ENCODE assay signal across 10 cellular contexts in the genomic region with DNA sequence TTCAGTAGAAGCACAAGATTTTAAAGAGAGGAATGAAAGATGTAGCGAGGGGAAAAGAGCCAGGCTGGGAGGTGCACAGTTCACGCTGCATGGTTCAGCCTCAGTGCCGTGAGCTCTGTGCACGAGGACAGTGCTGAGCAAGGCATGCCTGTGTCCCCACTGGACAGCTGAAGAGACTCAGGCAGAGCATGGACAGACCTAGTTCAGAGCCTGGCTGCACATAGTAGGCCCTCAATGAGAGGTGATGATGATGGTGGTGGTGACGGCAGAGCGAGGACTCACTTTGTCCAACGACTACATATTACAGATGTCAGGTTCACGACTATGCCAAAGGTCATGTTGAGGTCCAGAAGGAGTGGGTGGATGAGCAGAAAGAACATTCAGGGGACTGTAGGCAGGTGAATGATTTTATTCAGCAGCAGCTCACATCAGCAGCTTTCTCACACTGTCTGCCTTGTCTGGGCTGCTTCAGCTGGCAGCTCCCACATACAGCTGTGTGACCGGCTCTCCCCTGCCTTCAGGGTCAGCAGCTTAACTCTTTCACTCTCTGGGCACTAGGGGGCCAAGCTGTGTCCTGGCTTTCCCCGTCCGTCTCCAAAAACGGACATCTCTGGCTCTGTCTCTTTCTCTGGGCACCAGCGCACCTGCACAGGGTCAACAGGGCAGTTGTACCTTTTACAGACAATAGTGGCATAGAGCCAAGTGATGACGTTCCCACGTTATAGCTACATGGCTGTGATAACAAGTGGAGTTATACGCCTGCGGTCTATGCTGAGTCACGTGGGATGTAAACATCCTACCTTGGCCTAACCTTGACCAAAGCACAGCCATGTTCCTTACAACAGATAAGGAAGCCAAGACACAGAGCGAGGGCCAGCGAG.
DNase-seq lines count a peak whose midpoint lies in the region; ATAC-seq, FAIRE-seq and TF ChIP-seq lines count a peak whose summit lies in the region.
"Had no signal": no experiment of that assay in that cellular context is flagged by ENCODE, and none has a peak within 500 bp of the region (broad histone marks: within the 10 kb centered on the region; RNA-seq: fewer than 3 reads in every experiment).

No MANE protein-coding gene starts in this region.

- ATAC-seq in GM18520 (IDR thresholded peaks at IDR 0.05; ENCODE audit: unreplicated experiment) (no peak), HG03439 (IDR thresholded peaks at IDR 0.05; ENCODE audit: unreplicated experiment) (no peak)
- no peak for ATAC-seq in naive thymus-derived CD4-positive, alpha-beta T cell

- no peak overlapping the region for H3K27ac ChIP-seq in endothelial cell of umbilical vein (ENCODE audit: insufficient read depth, low read depth, low read length)
- H3K27ac ChIP-seq in naive thymus-derived CD4-positive, alpha-beta T cell (ENCODE audit: low read depth, low read length), result no peak overlapping the region

- CTCF ChIA-PET in endothelial cell of umbilical vein (lab: Charles Lee), result interaction anchor here (0.6 to 3.6 kb wide), 12 partner anchors 10 to 262 kb away, joined by 3 to 45 read pairs (median 3); no protein-coding TSS in a partner anchor
- CTCF ChIA-PET in naive thymus-derived CD4-positive, alpha-beta T cell (lab: Charles Lee), result no interaction called here

- intact Hi-C loops in endothelial cell of umbilical vein (cut with micrococcal nuclease), result loop anchor here (1.0 kb wide), 1 partner anchor 114 kb away; no protein-coding TSS in a partner anchor
- intact Hi-C loops in naive thymus-derived CD4-positive, alpha-beta T cell (cut with micrococcal nuclease), result no loop called here

- no peaks in the 10 kb centered on the region for H3K36me3 Mint-ChIP-seq in naive thymus-derived CD4-positive, alpha-beta T cell

- no peak overlapping the region for H3K4me2 ChIP-seq in endothelial cell of umbilical vein (ENCODE audit: insufficient read depth, low read length)

- no peaks in the 10 kb centered on the region for H3K4me1 Mint-ChIP-seq in naive thymus-derived CD4-positive, alpha-beta T cell

- FAIRE-seq in endothelial cell of umbilical vein (lab: Jason Lieb, UNC), result peak; percentile 37

- H3K27me3 Mint-ChIP-seq in naive thymus-derived CD4-positive, alpha-beta T cell, result peaks cover 0 to 10% (median 0%) of the 10 kb centered on the region in 5 donors

- no peaks in the 10 kb centered on the region for H3K4me1 ChIP-seq in endothelial cell of umbilical vein (ENCODE audit: control insufficient read depth, extremely low read depth, insufficient read depth, low read length)
- H3K4me1 ChIP-seq in naive thymus-derived CD4-positive, alpha-beta T cell (ENCODE audit: control insufficient read depth in 2 of 2, insufficient read depth in 2 of 2, low read length in 2 of 2), result no peaks in the 10 kb centered on the region
- H3K4me1 ChIP-seq: HAP-1 had no signal

- no peak overlapping the region for H3K9ac ChIP-seq in endothelial cell of umbilical vein (replicated peaks; ENCODE audit: extremely low read depth, insufficient read depth, low read length)

- H3K27me3 ChIP-seq in endothelial cell of umbilical vein (ENCODE audit: control insufficient read depth in 2 of 2, insufficient read depth in 2 of 2, low read length in 2 of 2), result peaks cover 0 to 2% of the 10 kb centered on the region in 2 experiments
- H3K27me3 ChIP-seq in naive thymus-derived CD4-positive, alpha-beta T cell (ENCODE audit: control insufficient read depth in 2 of 2, insufficient read depth in 2 of 2, low read length in 2 of 2), result no peaks in the 10 kb centered on the region

- BruUV-seq in endothelial cell of umbilical vein (replicated peaks; lab: Mats Ljungman, UMichigan), result no TSS peak

- POLR2A ChIA-PET in endothelial cell of umbilical vein (lab: Charles Lee), result no interaction called here
- POLR2A ChIA-PET in naive thymus-derived CD4-positive, alpha-beta T cell (lab: Charles Lee), result interaction anchor here (0.6 kb wide), 2 partner anchors 12 to 33 kb away, joined by 5 read pairs; no protein-coding TSS in a partner anchor

- TF ChIP-seq POLR2A in endothelial cell of umbilical vein (IDR thresholded peaks at IDR 0.05; ENCODE audit: low read depth, low read length), result no peak

- peak; percentile 35 for DNase-seq in NCI-H69 (lab: John Stamatoyannopoulos, UW)
- no peak for DNase-seq in endothelial cell of umbilical vein (ENCODE audit: low read depth, low spot score)
- DNase-seq in renal cortical epithelial cell (ENCODE audit: low read depth), result peak; percentile 38
- DNase-seq in dedifferentiated amniotic fluid mesenchymal stem cell (ENCODE audit: extremely low spot score), result no peak
- DNase-seq in naive thymus-derived CD4-positive, alpha-beta T cell, result no peak
- DNase-seq: SIG-M5 had no signal

- H4K20me1 ChIP-seq in endothelial cell of umbilical vein (replicated peaks; ENCODE audit: control insufficient read depth, extremely low read depth, insufficient read depth, low read length), result no peaks in the 10 kb centered on the region

- no peaks in the 10 kb centered on the region for H3K9me3 ChIP-seq in endothelial cell of umbilical vein (replicated peaks; ENCODE audit: control insufficient read depth, insufficient read depth, low read length)
- H3K9me3 ChIP-seq in naive thymus-derived CD4-positive, alpha-beta T cell (ENCODE audit: control insufficient read depth in 2 of 3, low read length in 3 of 3), result no peaks in the 10 kb centered on the region
- H3K9me3 ChIP-seq: HAP-1 had no signal

- peak; percentile 58 for TF ChIP-seq CTCF in GM12874 (IDR thresholded peaks at IDR 0.05; ENCODE audit: insufficient read depth, low read depth, low read length)
- peak; percentile 50 to 51 for TF ChIP-seq CTCF in endothelial cell of umbilical vein (IDR thresholded peaks at IDR 0.05; ENCODE audit: extremely low read depth in 1 of 2, insufficient read depth in 1 of 2, low read depth in 1 of 2, low read length in 2 of 2)

- no peak overlapping the region for H3K27ac Mint-ChIP-seq in naive thymus-derived CD4-positive, alpha-beta T cell

- no peak overlapping the region for H3K4me3 Mint-ChIP-seq in naive thymus-derived CD4-positive, alpha-beta T cell

- no peaks in the 10 kb centered on the region for H3K79me2 ChIP-seq in endothelial cell of umbilical vein (ENCODE audit: control insufficient read depth, insufficient read depth, low read length)

- no peak overlapping the region for H2AFZ ChIP-seq in endothelial cell of umbilical vein (ENCODE audit: low read depth, low read length)

- H3K4me3 ChIP-seq in endothelial cell of umbilical vein (replicated peaks in 1 of 3; ENCODE audit: insufficient read depth in 1 of 3, low read depth in 1 of 3, low read length in 3 of 3), result no peak overlapping the region
- no peak overlapping the region for H3K4me3 ChIP-seq in naive thymus-derived CD4-positive, alpha-beta T cell (ENCODE audit: low read length)
- H3K4me3 ChIP-seq: HAP-1 had no signal

- no peaks in the 10 kb centered on the region for H3K36me3 ChIP-seq in endothelial cell of umbilical vein (ENCODE audit: control insufficient read depth in 2 of 2, extremely low read depth in 1 of 2, insufficient read depth in 2 of 2, low read length in 2 of 2)
- H3K36me3 ChIP-seq in naive thymus-derived CD4-positive, alpha-beta T cell (ENCODE audit: control insufficient read depth in 2 of 3, insufficient read depth in 3 of 3, low read length in 3 of 3), result no peaks in the 10 kb centered on the region
- H3K36me3 ChIP-seq: HAP-1 had no signal

- dilution Hi-C loops in endothelial cell of umbilical vein (cut with MboI; ENCODE audit: extremely low pct_ligation_motif_present, low sequenced_read_pairs), result no loop called here

- no peaks in the 10 kb centered on the region for H3K9me3 Mint-ChIP-seq in naive thymus-derived CD4-positive, alpha-beta T cell

- no peaks in the 10 kb centered on the region for H3K9me1 ChIP-seq in endothelial cell of umbilical vein (replicated peaks; ENCODE audit: control insufficient read depth, extremely low read depth, insufficient read depth, low read length)

TF ChIP-seq in endothelial cell of umbilical vein, 7 proteins besides CTCF, POLR2A, EP300 and RAD21:
- TF ChIP-seq MYC (IDR thresholded peaks at IDR 0.05; ENCODE audit: low read depth, low read length), result no peak
- TF ChIP-seq GATA2 (IDR thresholded peaks at IDR 0.05; ENCODE audit: insufficient read depth, insufficient read length, low read depth, low read length), result no peak
- TF ChIP-seq JUN (IDR thresholded peaks at IDR 0.05; ENCODE audit: borderline replicate concordance, insufficient read depth, insufficient read length, low read depth), result no peak
- TF ChIP-seq, protein P1, sequence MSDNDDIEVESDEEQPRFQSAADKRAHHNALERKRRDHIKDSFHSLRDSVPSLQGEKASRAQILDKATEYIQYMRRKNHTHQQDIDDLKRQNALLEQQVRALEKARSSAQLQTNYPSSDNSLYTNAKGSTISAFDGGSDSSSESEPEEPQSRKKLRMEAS (IDR thresholded peaks at IDR 0.05; ENCODE audit: insufficient read depth, insufficient read length), result no peak
- TF ChIP-seq EZH2 (IDR thresholded peaks at IDR 0.05; ENCODE audit: borderline replicate concordance, low read depth, low read length, severe bottlenecking), result no peak
- TF ChIP-seq FOS (IDR thresholded peaks at IDR 0.05; ENCODE audit: borderline replicate concordance, insufficient read depth, low read length), result no peak
- TF ChIP-seq POLR2AphosphoS5 (IDR thresholded peaks at IDR 0.05; ENCODE audit: insufficient read depth, low read depth, low read length), result no peak
TF ChIP-seq in endothelial cell of umbilical vein: peak in this region for 0.

Comparison
In these comparisons a context has a peak if more than half of its experiments do, and no peak if none do; other contexts are left out.
1. DNase-seq: peak in NCI-H69 (single experiment) and renal cortical epithelial cell (single experiment); none in endothelial cell of umbilical vein (single experiment), dedifferentiated amniotic fluid mesenchymal stem cell (single experiment) and naive thymus-derived CD4-positive, alpha-beta T cell (0 of 9).